Comparison of ENCODE assay signal across 8 cellular contexts in the genomic region with DNA sequence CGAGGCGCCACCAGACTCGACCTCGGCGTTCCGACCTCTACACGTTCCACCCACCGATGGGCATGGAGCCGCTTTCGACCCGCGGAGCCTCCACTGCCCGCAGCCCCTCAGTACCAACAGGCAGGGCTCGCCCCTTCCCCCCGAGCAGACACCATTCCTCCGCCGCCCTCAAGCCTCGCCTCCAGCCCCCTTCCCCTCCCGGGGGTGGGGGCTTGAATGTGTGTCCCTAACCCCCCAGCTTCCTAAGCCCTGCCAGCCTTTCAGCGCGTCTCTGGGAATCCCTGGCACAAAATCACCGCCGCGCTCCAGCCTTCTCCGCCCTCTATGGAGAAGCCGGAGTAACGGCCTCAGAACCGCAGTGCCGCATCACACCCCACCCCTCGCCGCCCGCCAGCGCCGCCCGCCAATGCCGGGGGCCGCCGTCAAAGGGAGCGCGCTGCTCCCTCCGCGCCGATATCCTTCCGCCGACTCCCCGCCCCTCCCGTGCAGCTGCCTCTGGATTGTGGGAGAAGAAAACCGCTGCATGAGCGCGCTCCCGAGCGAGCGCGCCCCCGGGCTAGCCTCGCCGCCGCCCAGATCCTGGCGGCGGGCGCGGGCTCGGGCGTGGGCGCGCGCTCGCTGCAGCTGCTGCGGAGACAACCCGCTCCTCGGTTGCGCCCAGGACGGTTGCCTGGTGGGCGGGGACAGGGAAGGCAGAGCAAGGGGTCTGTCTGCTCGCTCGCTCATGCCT. TPM values are rescaled to one million over a fixed set of nuclear protein-coding genes. Genes with fewer than 3 reads are reported as not detected.
DNase-seq lines count a peak whose midpoint lies in the region; ATAC-seq and TF ChIP-seq lines count a peak whose summit lies in the region.

A gene with protein sequence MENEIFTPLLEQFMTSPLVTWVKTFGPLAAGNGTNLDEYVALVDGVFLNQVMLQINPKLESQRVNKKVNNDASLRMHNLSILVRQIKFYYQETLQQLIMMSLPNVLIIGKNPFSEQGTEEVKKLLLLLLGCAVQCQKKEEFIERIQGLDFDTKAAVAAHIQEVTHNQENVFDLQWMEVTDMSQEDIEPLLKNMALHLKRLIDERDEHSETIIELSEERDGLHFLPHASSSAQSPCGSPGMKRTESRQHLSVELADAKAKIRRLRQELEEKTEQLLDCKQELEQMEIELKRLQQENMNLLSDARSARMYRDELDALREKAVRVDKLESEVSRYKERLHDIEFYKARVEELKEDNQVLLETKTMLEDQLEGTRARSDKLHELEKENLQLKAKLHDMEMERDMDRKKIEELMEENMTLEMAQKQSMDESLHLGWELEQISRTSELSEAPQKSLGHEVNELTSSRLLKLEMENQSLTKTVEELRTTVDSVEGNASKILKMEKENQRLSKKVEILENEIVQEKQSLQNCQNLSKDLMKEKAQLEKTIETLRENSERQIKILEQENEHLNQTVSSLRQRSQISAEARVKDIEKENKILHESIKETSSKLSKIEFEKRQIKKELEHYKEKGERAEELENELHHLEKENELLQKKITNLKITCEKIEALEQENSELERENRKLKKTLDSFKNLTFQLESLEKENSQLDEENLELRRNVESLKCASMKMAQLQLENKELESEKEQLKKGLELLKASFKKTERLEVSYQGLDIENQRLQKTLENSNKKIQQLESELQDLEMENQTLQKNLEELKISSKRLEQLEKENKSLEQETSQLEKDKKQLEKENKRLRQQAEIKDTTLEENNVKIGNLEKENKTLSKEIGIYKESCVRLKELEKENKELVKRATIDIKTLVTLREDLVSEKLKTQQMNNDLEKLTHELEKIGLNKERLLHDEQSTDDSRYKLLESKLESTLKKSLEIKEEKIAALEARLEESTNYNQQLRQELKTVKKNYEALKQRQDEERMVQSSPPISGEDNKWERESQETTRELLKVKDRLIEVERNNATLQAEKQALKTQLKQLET (N-terminal part only) (minus strand): TSS at position 343 of the 730 bp plus-strand sequence. CDS start 777 bp downstream, outside the sequence.

- no peaks in the 10 kb centered on the region for H3K9me3 ChIP-seq in CD4-positive, CD25-positive, alpha-beta regulatory T cell (ENCODE audit: control insufficient read depth in 2 of 2, low read length in 2 of 2)
- H3K9me3 ChIP-seq in duodenal mucosa (ENCODE audit: control insufficient read depth in 1 of 2, low read length in 2 of 2): no peaks in the 10 kb centered on the region

- H3K4me1 Mint-ChIP-seq in CD4-positive, CD25-positive, alpha-beta regulatory T cell: peaks cover 4 to 42% (median 32%) of the 10 kb centered on the region in 4 donors

- peak; percentile 78 for ATAC-seq in CD4-positive, CD25-positive, alpha-beta regulatory T cell (ENCODE audit: low read depth in 2 of 2)
- peak; percentile 81 for ATAC-seq in GM19397 (IDR thresholded peaks at IDR 0.05; ENCODE audit: unreplicated experiment)
- peak; percentile 67 for ATAC-seq in HG03565 (IDR thresholded peaks at IDR 0.05; ENCODE audit: unreplicated experiment)

- H3K4me1 ChIP-seq in CD4-positive, CD25-positive, alpha-beta regulatory T cell (ENCODE audit: control insufficient read depth, insufficient read depth, low read length, poor library complexity, severe bottlenecking): peaks cover 19% of the 10 kb centered on the region
- peaks cover 0 to 11% of the 10 kb centered on the region in 2 donors for H3K4me1 ChIP-seq in duodenal mucosa (ENCODE audit: control insufficient read depth in 1 of 2, insufficient read depth in 2 of 2, low read length in 2 of 2)

- H3K27me3 ChIP-seq in CD4-positive, CD25-positive, alpha-beta regulatory T cell (ENCODE audit: control insufficient read depth, insufficient read depth, low read length): peaks cover 3% of the 10 kb centered on the region
- no peaks in the 10 kb centered on the region for H3K27me3 ChIP-seq in duodenal mucosa (ENCODE audit: control insufficient read depth in 1 of 2, insufficient read depth in 2 of 2, low read length in 2 of 2)

- peak within 1 kb of the TSS; percentile 87 to 92 (median 92) for H3K27ac Mint-ChIP-seq in CD4-positive, CD25-positive, alpha-beta regulatory T cell

- WGBS in lower leg skin, 2 donors: 0 to 1% methylated on average over 36 to 66 of the region's 76 CpGs

- peak; percentile 79 to 89 (median 81) for DNase-seq in CD4-positive, CD25-positive, alpha-beta regulatory T cell
- DNase-seq in NCI-H774 (lab: John Stamatoyannopoulos, UW) (peak; percentile 95), lower leg skin (ENCODE audit: low spot score in 2 of 2) (peak; percentile 94 to 99)
- DNase-seq in activated CD4-positive, alpha-beta T cell treated with anti-CD3 and anti-CD28 coated beads, Interleukin-2, amount 50 U/mL, for 48 hours: peak; percentile 91 to 92
- peak; percentile 82 to 86 for DNase-seq in stimulated activated CD4-positive, alpha-beta T cell treated with anti-CD3 and anti-CD28 coated beads, Interleukin-4, amount 100 ng/mL, for 4 hours

- TF ChIP-seq CTCF in lower leg skin (IDR thresholded peaks at IDR 0.05): peak in 1 of 3 donors; percentile 76

- peak within 1 kb of the TSS; percentile 98 for H3K4me3 ChIP-seq in CD4-positive, CD25-positive, alpha-beta regulatory T cell (ENCODE audit: low read depth, low read length)
- H3K4me3 ChIP-seq in duodenal mucosa (ENCODE audit: low read depth in 1 of 2, low read length in 2 of 2) (peak within 1 kb of the TSS; percentile 91 to 92), lower leg skin (ENCODE audit: low read depth, poor library complexity, severe bottlenecking) (peak within 1 kb of the TSS; percentile 97)

- peak within 1 kb of the TSS; percentile 53 to 75 for H3K9ac ChIP-seq in duodenal mucosa (ENCODE audit: low read depth in 1 of 2, low read length in 2 of 2)

- H3K36me3 Mint-ChIP-seq in CD4-positive, CD25-positive, alpha-beta regulatory T cell: no peaks in the 10 kb centered on the region

- H3K9me3 Mint-ChIP-seq in CD4-positive, CD25-positive, alpha-beta regulatory T cell: peaks cover 0 to 2% (median 0%) of the 10 kb centered on the region in 7 donors

- H3K4me3 Mint-ChIP-seq in CD4-positive, CD25-positive, alpha-beta regulatory T cell: peak within 1 kb of the TSS; percentile 92 to 96 (median 95)

- peak within 1 kb of the TSS; percentile 70 for H3K27ac ChIP-seq in CD4-positive, CD25-positive, alpha-beta regulatory T cell (ENCODE audit: insufficient read depth, low read length, poor library complexity, severe bottlenecking)
- peak within 1 kb of the TSS; percentile 67 for H3K27ac ChIP-seq in duodenal mucosa (ENCODE audit: low read depth, low read length)

- H3K36me3 ChIP-seq in CD4-positive, CD25-positive, alpha-beta regulatory T cell (ENCODE audit: control insufficient read depth, insufficient read depth, low read length): no peaks in the 10 kb centered on the region
- no peaks in the 10 kb centered on the region for H3K36me3 ChIP-seq in duodenal mucosa (ENCODE audit: control insufficient read depth in 1 of 2, insufficient read depth in 2 of 2, low read length in 2 of 2)

- peaks cover 22% of the 10 kb centered on the region for H3K27me3 Mint-ChIP-seq in CD4-positive, CD25-positive, alpha-beta regulatory T cell

- intact Hi-C loops in lower leg skin (cut with DNase I; ENCODE audit: low total_unique reads): no loop called here

- no peak for TF ChIP-seq POLR2A in lower leg skin (IDR thresholded peaks at IDR 0.05)

RNA-seq across cellular contexts. Expression of the gene that starts here (rescaled TPM):
- total RNA-seq in CD4-positive, CD25-positive, alpha-beta regulatory T cell: 19.1 TPM
- 1 to 10 TPM; 1.4 to 2.6 (median 2.2) TPM for polyA plus RNA-seq in CD4-positive, CD25-positive, alpha-beta regulatory T cell
- total RNA-seq in lower leg skin: 10 to 100 TPM in 2 of 4 donors, 1 to 10 TPM in 2; 8.4 to 15.9 (median 9.4) TPM

Comparison
In these comparisons a context has a peak if more than half of its experiments do, and no peak if none do; other contexts are left out.
1. Peak in every context shown above with its lines: DNase-seq, ATAC-seq, H3K4me3 ChIP-seq and H3K27ac ChIP-seq.